In the genomic region with DNA sequence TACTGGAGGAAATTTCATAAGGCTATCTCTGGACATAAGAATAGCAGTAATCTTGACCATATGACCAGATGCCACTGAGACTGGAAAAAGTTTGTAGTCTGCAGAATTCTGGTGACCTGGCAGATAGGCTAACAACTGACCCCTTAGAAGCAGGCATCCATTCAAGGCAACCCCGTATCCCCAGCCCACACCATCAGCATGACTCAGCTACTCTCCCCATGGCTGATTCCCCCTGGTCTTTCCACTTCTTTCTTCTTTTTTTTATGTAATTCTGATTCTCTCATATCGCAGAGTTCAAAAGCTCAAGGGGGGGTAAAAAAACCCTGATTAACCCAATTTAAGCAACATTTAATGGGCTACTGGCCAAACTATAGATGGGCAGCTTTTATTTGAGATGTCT, we compare ENCODE assay signal across 28 cellular contexts.
DNase-seq lines count a peak whose midpoint lies in the region; ATAC-seq, FAIRE-seq and TF ChIP-seq lines count a peak whose summit lies in the region.
"Had no signal": no experiment of that assay in that cellular context is flagged by ENCODE, and none has a peak within 500 bp of the region (broad histone marks: within the 10 kb centered on the region; RNA-seq: fewer than 3 reads in every experiment).

No MANE protein-coding gene starts in this region.

- CTCF ChIA-PET in K562 (lab: Yijun Ruan, JAX; ENCODE audit: low intra/inter-chr PET ratio), result no interaction called here

- POLR2A ChIA-PET in K562 (lab: Yijun Ruan, JAX), result interaction anchor here (0.8 to 1.1 kb wide), 3 partner anchors 9 to 259 kb away, joined by 3 to 4 read pairs (median 3); no protein-coding TSS in a partner anchor

- H2AFZ ChIP-seq in GM23338, result peak overlapping the region; percentile 56; the same call in 1 of the 2 replicates
- peak overlapping the region; percentile 49 for H2AFZ ChIP-seq in K562 (ENCODE audit: low read depth, low read length)

- H3K4me2 ChIP-seq in GM23338, result no peak overlapping the region
- no peak overlapping the region for H3K4me2 ChIP-seq in K562 (ENCODE audit: insufficient read depth, low read length)
- H3K4me2 ChIP-seq: BLaER1 had no signal

- intact Hi-C loops in K562 (cut with micrococcal nuclease), result no loop called here

- H3K4me3 ChIP-seq in GM23338 (no peak overlapping the region), K562 (no peak overlapping the region), endodermal cell (ENCODE audit: low read length) (no peak overlapping the region)
- H3K4me3 ChIP-seq: BLaER1, GM12878 had no signal

- H3K27me3 Mint-ChIP-seq in GM23338 (ENCODE audit: insufficient read depth, low read depth, poor library complexity) (no peaks in the 10 kb centered on the region), endodermal cell (ENCODE audit: insufficient read depth) (no peaks in the 10 kb centered on the region), glutamatergic neuron (ENCODE audit: unreplicated experiment) (no peaks in the 10 kb centered on the region)
- peaks cover 7% of the 10 kb centered on the region for H3K27me3 Mint-ChIP-seq in T-helper 2 cell treated with Interferon-gamma antibody and Interleukin-4, amounts not matched to agents 5 μg/mL and 100 μg/mL, for 36 hours (ENCODE audit: low read depth)

- TF ChIP-seq EP300 in K562 (IDR thresholded peaks at IDR 0.05; ENCODE audit: low read length), result no peak

- H3K36me3 Mint-ChIP-seq in GM23338 (ENCODE audit: low read depth) (no peaks in the 10 kb centered on the region), endodermal cell (ENCODE audit: low read depth) (no peaks in the 10 kb centered on the region), glutamatergic neuron (ENCODE audit: unreplicated experiment) (no peaks in the 10 kb centered on the region)
- H3K36me3 Mint-ChIP-seq in T-helper 2 cell treated with Interferon-gamma antibody and Interleukin-4, amounts not matched to agents 5 μg/mL and 100 μg/mL, for 36 hours (ENCODE audit: low read depth), result no peaks in the 10 kb centered on the region
- H3K36me3 Mint-ChIP-seq: CD14-positive monocyte; CD4-positive, alpha-beta memory T cell; CD4-positive, CD25-positive, alpha-beta regulatory T cell had no signal

- H3K4me3 Mint-ChIP-seq in GM23338 (no peak overlapping the region), endodermal cell (no peak overlapping the region), glutamatergic neuron (ENCODE audit: unreplicated experiment) (no peak overlapping the region)
- H3K4me3 Mint-ChIP-seq in T-helper 2 cell treated with Interferon-gamma antibody and Interleukin-4, amounts not matched to agents 5 μg/mL and 100 μg/mL, for 36 hours, result no peak overlapping the region
- H3K4me3 Mint-ChIP-seq: CD14-positive monocyte; CD4-positive, alpha-beta memory T cell; CD4-positive, CD25-positive, alpha-beta regulatory T cell; CD8-positive, alpha-beta memory T cell had no signal

- H3K27me3 ChIP-seq in GM23338 (ENCODE audit: insufficient read depth) (no peaks in the 10 kb centered on the region), K562 (ENCODE audit: control insufficient read depth in 2 of 2, insufficient read depth in 2 of 2, low read length in 2 of 2) (no peaks in the 10 kb centered on the region), endodermal cell (ENCODE audit: control insufficient read depth, insufficient read depth, low read length, poor library complexity, severe bottlenecking) (no peaks in the 10 kb centered on the region)
- H3K27me3 ChIP-seq: BE2C, BLaER1 had no signal

- no peak overlapping the region for H3K27ac Mint-ChIP-seq in GM23338
- peak overlapping the region; percentile 92 for H3K27ac Mint-ChIP-seq in endodermal cell
- H3K27ac Mint-ChIP-seq in glutamatergic neuron (ENCODE audit: unreplicated experiment), result no peak overlapping the region
- no peak overlapping the region for H3K27ac Mint-ChIP-seq in T-helper 2 cell treated with Interferon-gamma antibody and Interleukin-4, amounts not matched to agents 5 μg/mL and 100 μg/mL, for 36 hours
- H3K27ac Mint-ChIP-seq: CD4-positive, alpha-beta memory T cell; CD4-positive, CD25-positive, alpha-beta regulatory T cell; CD8-positive, alpha-beta memory T cell had no signal

- H4K20me1 ChIP-seq in GM23338 (replicated peaks; ENCODE audit: insufficient read depth) (no peaks in the 10 kb centered on the region), K562 (replicated peaks; ENCODE audit: control insufficient read depth, insufficient read depth, low read length) (no peaks in the 10 kb centered on the region)
- H4K20me1 ChIP-seq: BLaER1 had no signal

- H3K9me3 ChIP-seq in K562 (replicated peaks; ENCODE audit: control insufficient read depth, insufficient read depth, low read depth, low read length), result no peaks in the 10 kb centered on the region
- peaks cover 4% of the 10 kb centered on the region for H3K9me3 ChIP-seq in endodermal cell (ENCODE audit: control insufficient read depth, low read length)
- H3K9me3 ChIP-seq: BE2C, BLaER1 had no signal

- ATAC-seq in GM23338 (no peak), K562 (peak; percentile 49; the same call in 2 of the 3 replicates)
- ATAC-seq: GM12878 had no signal

- no peak for TF ChIP-seq POLR2A in K562 (conservative IDR thresholded peaks at IDR 0.05)

- in situ Hi-C loops in K562 (cut with MboI), result no loop called here

- DNase-seq in GM23338 (ENCODE audit: low spot score) (no peak), K562 (ENCODE audit: extremely low read depth in 1 of 4, low spot score in 3 of 4) (peak in 1 of 4 experiments; percentile 29), endodermal cell (no peak), renal cortical epithelial cell (ENCODE audit: low read depth) (peak; percentile 21), glutamatergic neuron (no peak)
- DNase-seq in T-helper 2 cell treated with Interferon-gamma antibody and Interleukin-4, amounts not matched to agents 5 μg/mL and 100 μg/mL, for 36 hours (ENCODE audit: low spot score), result no peak
- no peak for DNase-seq in activated naive CD4-positive, alpha-beta T cell treated with Interleukin-2 at 50 U/mL for 16 hours
- DNase-seq: 8988T; ACHN; BE2C; C1 segment of cervical spinal cord; CD4-positive, alpha-beta memory T cell; CD4-positive, CD25-positive, alpha-beta regulatory T cell; CD8-positive, alpha-beta memory T cell; COR-L47; DMS 273 treated with DMSO at 0.1 percent for 48 hours; DMS153; DMS53; DMS79; DND-41; EL; GDM1 had no signal

- no peaks in the 10 kb centered on the region for H3K36me3 ChIP-seq in GM23338 (ENCODE audit: insufficient read depth)
- H3K36me3 ChIP-seq in K562 (ENCODE audit: control insufficient read depth, insufficient read depth, low read length), result no peaks in the 10 kb centered on the region
- H3K36me3 ChIP-seq in endodermal cell (ENCODE audit: control insufficient read depth, insufficient read depth, low read length), result no peaks in the 10 kb centered on the region
- H3K36me3 ChIP-seq: BE2C, BLaER1 had no signal

- no peak overlapping the region for H3K27ac ChIP-seq in GM23338 (ENCODE audit: low read depth)
- H3K27ac ChIP-seq in K562 (ENCODE audit: extremely low read depth, low read depth, low read length), result no peak overlapping the region
- H3K27ac ChIP-seq in endodermal cell (ENCODE audit: low read depth, low read length), result no peak overlapping the region
- H3K27ac ChIP-seq: BLaER1 had no signal

- TF ChIP-seq RAD21 in K562 (CRISPR knock-in tag; conservative IDR thresholded peaks at IDR 0.05 in 1 of 2, IDR thresholded peaks at IDR 0.05 in 1 of 2), result no peak

- H3K9me1 ChIP-seq in K562 (ENCODE audit: control insufficient read depth, insufficient read depth, low read length), result no peaks in the 10 kb centered on the region

- BruUV-seq in K562 (replicated peaks; lab: Mats Ljungman, UMichigan), result no TSS peak

- H3K9ac ChIP-seq in K562 (ENCODE audit: insufficient read depth in 1 of 2, low read depth in 2 of 2, low read length in 2 of 2), result no peak overlapping the region
- H3K9ac ChIP-seq in endodermal cell (ENCODE audit: extremely low read depth, low read length, poor library complexity, severe bottlenecking), result no peak overlapping the region
- H3K9ac ChIP-seq: BLaER1 had no signal

- TF ChIP-seq CTCF in GM23338 (conservative IDR thresholded peaks at IDR 0.05; ENCODE audit: low read depth in 2 of 2), result no peak
- TF ChIP-seq CTCF in K562 (IDR thresholded peaks at IDR 0.05 in 2 of 3, conservative IDR thresholded peaks at IDR 0.05 in 1 of 3; ENCODE audit: insufficient read depth in 2 of 3, low read depth in 1 of 3, low read length in 3 of 3), result no peak
- TF ChIP-seq CTCF in endodermal cell (conservative IDR thresholded peaks at IDR 0.05), result no peak
- no peak for TF ChIP-seq CTCF in glutamatergic neuron (IDR thresholded peaks at IDR 0.05; ENCODE audit: partially characterized antibody, unreplicated experiment)

- no peaks in the 10 kb centered on the region for H3F3A ChIP-seq in GM23338 (replicated peaks; ENCODE audit: low read depth)

- H3K79me2 ChIP-seq in GM23338 (replicated peaks; ENCODE audit: insufficient read depth), result no peaks in the 10 kb centered on the region
- no peaks in the 10 kb centered on the region for H3K79me2 ChIP-seq in K562 (ENCODE audit: control insufficient read depth, insufficient read depth, low read length)

- H3K4me1 ChIP-seq in GM23338 (ENCODE audit: insufficient read depth), result no peaks in the 10 kb centered on the region
- peaks cover 0 to 4% of the 10 kb centered on the region in 2 experiments; a peak in 2 of 5 replicates for H3K4me1 ChIP-seq in K562 (replicated peaks in 1 of 2; ENCODE audit: control insufficient read depth in 2 of 2, insufficient read depth in 2 of 2, low read length in 2 of 2)
- peaks cover 5% of the 10 kb centered on the region for H3K4me1 ChIP-seq in endodermal cell (ENCODE audit: control insufficient read depth, insufficient read depth, low read length)
- H3K4me1 ChIP-seq: BE2C, BLaER1 had no signal

- H3K9me2 ChIP-seq in GM23338 (ENCODE audit: insufficient read depth), result no peaks in the 10 kb centered on the region; the same call in 1 of the 2 replicates

- peaks cover 7% of the 10 kb centered on the region for H3K4me1 Mint-ChIP-seq in GM23338
- peaks cover 32% of the 10 kb centered on the region for H3K4me1 Mint-ChIP-seq in endodermal cell
- no peaks in the 10 kb centered on the region for H3K4me1 Mint-ChIP-seq in glutamatergic neuron (ENCODE audit: low read depth, unreplicated experiment)
- no peaks in the 10 kb centered on the region for H3K4me1 Mint-ChIP-seq in T-helper 2 cell treated with Interferon-gamma antibody and Interleukin-4, amounts not matched to agents 5 μg/mL and 100 μg/mL, for 36 hours (ENCODE audit: low read depth)
- H3K4me1 Mint-ChIP-seq: CD14-positive monocyte; CD4-positive, alpha-beta memory T cell; CD4-positive, CD25-positive, alpha-beta regulatory T cell; CD8-positive, alpha-beta memory T cell had no signal

- H3K9me3 Mint-ChIP-seq in GM23338 (peaks cover 5% of the 10 kb centered on the region; the same call in 1 of the 3 replicates), endodermal cell (peaks cover 7% of the 10 kb centered on the region), glutamatergic neuron (ENCODE audit: unreplicated experiment) (no peaks in the 10 kb centered on the region)
- no peaks in the 10 kb centered on the region for H3K9me3 Mint-ChIP-seq in T-helper 2 cell treated with Interferon-gamma antibody and Interleukin-4, amounts not matched to agents 5 μg/mL and 100 μg/mL, for 36 hours

- 10% methylated on average over 2 of the region's 2 CpGs for WGBS in K562 (ENCODE audit: insufficient coverage, low coverage, missing lambda C conversion rate)
- 86 to 93% methylated on average over 2 of the region's 2 CpGs for WGBS in endodermal cell (ENCODE audit: insufficient coverage in 1 of 2, insufficient read length in 1 of 2), 2 experiments

- peak; percentile 44 for FAIRE-seq in K562 (lab: Jason Lieb, UNC)
- FAIRE-seq: A204.1, GM12878, GM12892, GM18507 had no signal
